Comparison of ENCODE assay signal across 18 cellular contexts in the genomic region with DNA sequence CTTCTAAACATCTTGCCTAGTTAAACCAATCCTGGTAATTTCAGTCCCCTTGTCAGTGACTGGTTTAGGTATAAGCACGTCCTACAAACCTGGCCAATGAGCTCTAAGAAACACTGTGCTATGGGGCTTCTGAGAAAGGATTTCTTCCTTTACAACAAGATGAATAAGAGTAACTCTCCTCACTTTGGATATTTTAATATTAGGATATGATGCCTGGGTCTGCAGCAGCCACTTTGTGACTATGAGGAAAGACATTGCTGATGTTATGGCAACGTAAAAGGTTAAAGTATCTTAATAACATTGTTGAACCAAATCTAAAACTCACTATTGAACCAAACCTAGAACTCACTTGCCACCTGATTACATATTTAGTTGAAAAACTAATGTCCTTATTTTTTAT. TPM values are rescaled to one million over a fixed set of nuclear protein-coding genes. Genes with fewer than 3 reads are reported as not detected.
A peak's percentile ranks its signal among the peaks of the same experiment; 100 is the strongest.
DNase-seq lines count a peak whose midpoint lies in the region; ATAC-seq, FAIRE-seq and TF ChIP-seq lines count a peak whose summit lies in the region.
"Had no signal": no experiment of that assay in that cellular context is flagged by ENCODE, and none has a peak within 500 bp of the region (broad histone marks: within the 10 kb centered on the region; RNA-seq: fewer than 3 reads in every experiment).

No MANE protein-coding gene starts in this region.

- H3K4me1 ChIP-seq in GM12878 (ENCODE audit: control insufficient read depth, insufficient read depth, low read length) (no peaks in the 10 kb centered on the region), transverse colon (peaks cover 11 to 48% (median 27%) of the 10 kb centered on the region in 4 donors)

- in situ Hi-C loops in GM12878 (cut with MboI) (loop anchor here (10.0 kb wide), 2 partner anchors 119 to 319 kb away; a partner anchor contains a TSS), transverse colon (cut with MboI; ENCODE audit: low pct_ligation_motif_present in 1 of 4, low pct_unique_long_range_greater_than_20kb in 1 of 4, low sequenced_read_pairs in 3 of 4) (loop anchor here in 1 of 4 donors (25.0 kb wide), 1 partner anchor 111 kb away; no protein-coding TSS in a partner anchor)

- H3K36me3 ChIP-seq in GM12878 (ENCODE audit: control insufficient read depth in 2 of 2, insufficient read depth in 2 of 2, low read length in 1 of 2) (no peaks in the 10 kb centered on the region), transverse colon (no peaks in the 10 kb centered on the region)
- H3K36me3 ChIP-seq: HAP-1 had no signal

- no peak for TF ChIP-seq RAD21 in GM12878 (IDR thresholded peaks at IDR 0.05; ENCODE audit: insufficient read depth, low read depth, low read length)

- POLR2A ChIA-PET in GM12878 (lab: Charles Lee): interaction anchor here (0.7 to 1.3 kb wide), 3 partner anchors 9 to 35 kb away, joined by 3 to 6 read pairs (median 3); no protein-coding TSS in a partner anchor

- H3K27me3 Mint-ChIP-seq in stimulated activated naive CD8-positive, alpha-beta T cell treated with anti-CD3 and anti-CD28 coated beads, Interleukin-15, Interleukin-2, amounts not matched to agents 100 ng/mL and 50 ng/mL, for 24 hours: no peaks in the 10 kb centered on the region
- H3K27me3 Mint-ChIP-seq in stimulated activated naive CD8-positive, alpha-beta T cell treated with anti-CD3 and anti-CD28 coated beads, Interleukin-15, amount 100 ng/mL, for 72 hours: no peaks in the 10 kb centered on the region

- TF ChIP-seq CTCF in GM12878 (IDR thresholded peaks at IDR 0.05 in 2 of 3, conservative IDR thresholded peaks at IDR 0.05 in 1 of 3; ENCODE audit: control insufficient read depth in 2 of 3, extremely low read depth in 1 of 3, insufficient read depth in 1 of 3, low read depth in 3 of 3, low read length in 3 of 3) (no peak), transverse colon (IDR thresholded peaks at IDR 0.05) (no peak)

- ATAC-seq in stimulated activated naive CD8-positive, alpha-beta T cell treated with anti-CD3 and anti-CD28 coated beads, Interleukin-15, amount 100 ng/mL, for 72 hours: no peak
- no peak for ATAC-seq in GM12878
- no peak for ATAC-seq in stimulated activated effector memory CD8-positive, alpha-beta T cell treated with anti-CD3 and anti-CD28 coated beads, Interleukin-12 subunit alpha, Interleukin-12 subunit beta, amount 100 ng/mL, for 72 hours
- no peak for ATAC-seq in GM21526 (IDR thresholded peaks at IDR 0.05; ENCODE audit: low FRiP score, unreplicated experiment)
- ATAC-seq in GM18861 (IDR thresholded peaks at IDR 0.05; ENCODE audit: unreplicated experiment): no peak

- peaks cover 13% of the 10 kb centered on the region for H3K36me3 Mint-ChIP-seq in stimulated activated naive CD8-positive, alpha-beta T cell treated with anti-CD3 and anti-CD28 coated beads, Interleukin-15, Interleukin-2, amounts not matched to agents 100 ng/mL and 50 ng/mL, for 24 hours (ENCODE audit: low read depth)
- peaks cover 19% of the 10 kb centered on the region for H3K36me3 Mint-ChIP-seq in stimulated activated effector memory CD8-positive, alpha-beta T cell treated with anti-CD3 and anti-CD28 coated beads, Interleukin-12 subunit alpha, Interleukin-12 subunit beta, amount 100 ng/mL, for 72 hours

- H2AFZ ChIP-seq in GM12878 (ENCODE audit: control insufficient read depth, low read depth, low read length): no peak overlapping the region

- peaks cover 1% of the 10 kb centered on the region; the same call in 1 of the 3 replicates for H3K9me3 ChIP-seq in GM12878 (replicated peaks; ENCODE audit: control insufficient read depth, insufficient read depth, low read length)
- H3K9me3 ChIP-seq in transverse colon: no peaks in the 10 kb centered on the region
- H3K9me3 ChIP-seq: HAP-1 had no signal

- H3K27ac Mint-ChIP-seq in stimulated activated naive CD8-positive, alpha-beta T cell treated with anti-CD3 and anti-CD28 coated beads, Interleukin-15, Interleukin-2, amounts not matched to agents 100 ng/mL and 50 ng/mL, for 24 hours: peak overlapping the region; percentile 11
- H3K27ac Mint-ChIP-seq in stimulated activated naive CD8-positive, alpha-beta T cell treated with anti-CD3 and anti-CD28 coated beads, Interleukin-15, amount 100 ng/mL, for 72 hours: peak overlapping the region in 1 of 2 donors; percentile 33
- peak overlapping the region; percentile 27 for H3K27ac Mint-ChIP-seq in stimulated activated effector memory CD8-positive, alpha-beta T cell treated with anti-CD3 and anti-CD28 coated beads, Interleukin-12 subunit alpha, Interleukin-12 subunit beta, amount 100 ng/mL, for 72 hours

- CTCF ChIA-PET in GM12878 (lab: Yijun Ruan, JAX): interaction anchor here (0.8 to 2.0 kb wide), 8 partner anchors 10 to 182 kb away, joined by 3 to 9 read pairs (median 4); no protein-coding TSS in a partner anchor

- FAIRE-seq in GM19239 (lab: Jason Lieb, UNC) (peak; percentile 28), GM12878 (lab: Jason Lieb, UNC) (no peak)

- TF ChIP-seq EP300 in GM12878 (IDR thresholded peaks at IDR 0.05; ENCODE audit: borderline replicate concordance in 1 of 2, control insufficient read depth in 1 of 2, low read depth in 2 of 2, low read length in 2 of 2) (no peak), transverse colon (IDR thresholded peaks at IDR 0.05; ENCODE audit: low read depth) (no peak)

- no peak overlapping the region for H3K4me3 ChIP-seq in GM12878
- no peak overlapping the region for H3K4me3 ChIP-seq in transverse colon
- H3K4me3 ChIP-seq: HAP-1 had no signal

- no peak overlapping the region for H3K27ac ChIP-seq in GM12878 (ENCODE audit: control insufficient read depth, insufficient read depth)
- no peak overlapping the region for H3K27ac ChIP-seq in transverse colon

- no peak overlapping the region for H3K4me2 ChIP-seq in GM12878 (ENCODE audit: control insufficient read depth, insufficient read depth)

- TF ChIP-seq POLR2A in GM12878 (IDR thresholded peaks at IDR 0.05; ENCODE audit: low read depth, low read length): no peak
- no peak for TF ChIP-seq POLR2A in transverse colon (IDR thresholded peaks at IDR 0.05)

- RAD21 ChIA-PET in GM12878 (lab: Charles Lee; ENCODE audit: unreplicated experiment): interaction anchor here (0.6 to 1.3 kb wide), 3 partner anchors 24 to 452 kb away, joined by 4 to 5 read pairs (median 4); no protein-coding TSS in a partner anchor

- H3K79me2 ChIP-seq in GM12878 (ENCODE audit: control insufficient read depth, insufficient read depth, low read length): peaks cover 52% of the 10 kb centered on the region

- intact Hi-C loops in GM12878 (cut with micrococcal nuclease; ENCODE audit: unreplicated experiment): loop anchor here (5.0 to 10.0 kb wide), 2 partner anchors 449 to 634 kb away; a partner anchor contains a TSS
- intact Hi-C loops in transverse colon (cut with DNase I; ENCODE audit: low total_unique reads): no loop called here

- DNase-seq in stimulated activated naive CD8-positive, alpha-beta T cell treated with anti-CD3 and anti-CD28 coated beads, Interleukin-15, amount 100 ng/mL, for 72 hours: no peak
- DNase-seq in GM19239 (ENCODE audit: insufficient read length, low spot score): no peak
- no peak for DNase-seq in GM12878 (ENCODE audit: low read depth, low spot score)
- DNase-seq in stimulated activated effector memory CD8-positive, alpha-beta T cell treated with anti-CD3 and anti-CD28 coated beads, Interleukin-12 subunit alpha, Interleukin-12 subunit beta, amount 100 ng/mL, for 72 hours (ENCODE audit: low spot score in 2 of 2): no peak
- DNase-seq in transverse colon: no peak
- DNase-seq: DMS 273 treated with DMSO at 0.1 percent for 48 hours; GF-D8; MV-4-11; NCI-H1417; NCI-H187 treated with DMSO at 0.1 percent for 48 hours; NCI-H526 treated with DMSO at 0.1 percent for 48 hours; NK-92 treated with Interleukin-12 subunit alpha and Interleukin-12 subunit beta, amount 100 ng/mL, for 24 hours; RPMI8226; SIG-M5 had no signal

- no peaks in the 10 kb centered on the region for H3K9me3 Mint-ChIP-seq in stimulated activated naive CD8-positive, alpha-beta T cell treated with anti-CD3 and anti-CD28 coated beads, Interleukin-15, Interleukin-2, amounts not matched to agents 100 ng/mL and 50 ng/mL, for 24 hours
- H3K9me3 Mint-ChIP-seq in stimulated activated naive CD8-positive, alpha-beta T cell treated with anti-CD3 and anti-CD28 coated beads, Interleukin-15, amount 100 ng/mL, for 72 hours: no peaks in the 10 kb centered on the region
- H3K9me3 Mint-ChIP-seq in stimulated activated effector memory CD8-positive, alpha-beta T cell treated with anti-CD3 and anti-CD28 coated beads, Interleukin-12 subunit alpha, Interleukin-12 subunit beta, amount 100 ng/mL, for 72 hours: no peaks in the 10 kb centered on the region

- H3K9ac ChIP-seq in GM12878 (ENCODE audit: control insufficient read depth, insufficient read depth, low read length): no peak overlapping the region

- SMC1A ChIA-PET in GM12878 (lab: Charles Lee; ENCODE audit: uncharacterized antibody, unreplicated experiment): interaction anchor here (0.9 to 2.0 kb wide), 8 partner anchors 11 to 117 kb away, joined by 3 to 11 read pairs (median 4); no protein-coding TSS in a partner anchor

- 94% methylated on average over 2 of the region's 2 CpGs for WGBS in GM12878 (ENCODE audit: insufficient coverage, insufficient replicate concordance, low lambda C conversion rate, missing lambda C conversion rate)
- WGBS in transverse colon (ENCODE audit: low coverage in 1 of 2), 2 donors: 92 to 100% methylated on average over 1 to 2 of the region's 2 CpGs

- H3K4me3 Mint-ChIP-seq in stimulated activated naive CD8-positive, alpha-beta T cell treated with anti-CD3 and anti-CD28 coated beads, Interleukin-15, Interleukin-2, amounts not matched to agents 100 ng/mL and 50 ng/mL, for 24 hours: no peak overlapping the region
- H3K4me3 Mint-ChIP-seq in stimulated activated naive CD8-positive, alpha-beta T cell treated with anti-CD3 and anti-CD28 coated beads, Interleukin-15, amount 100 ng/mL, for 72 hours: peak overlapping the region in 1 of 2 donors; percentile 3
- no peak overlapping the region for H3K4me3 Mint-ChIP-seq in stimulated activated effector memory CD8-positive, alpha-beta T cell treated with anti-CD3 and anti-CD28 coated beads, Interleukin-12 subunit alpha, Interleukin-12 subunit beta, amount 100 ng/mL, for 72 hours

- peaks cover 50% of the 10 kb centered on the region for H3K4me1 Mint-ChIP-seq in stimulated activated naive CD8-positive, alpha-beta T cell treated with anti-CD3 and anti-CD28 coated beads, Interleukin-15, Interleukin-2, amounts not matched to agents 100 ng/mL and 50 ng/mL, for 24 hours (ENCODE audit: low read depth)
- H3K4me1 Mint-ChIP-seq in stimulated activated naive CD8-positive, alpha-beta T cell treated with anti-CD3 and anti-CD28 coated beads, Interleukin-15, amount 100 ng/mL, for 72 hours: peaks cover 34% of the 10 kb centered on the region
- H3K4me1 Mint-ChIP-seq in stimulated activated effector memory CD8-positive, alpha-beta T cell treated with anti-CD3 and anti-CD28 coated beads, Interleukin-12 subunit alpha, Interleukin-12 subunit beta, amount 100 ng/mL, for 72 hours: peaks cover 34% of the 10 kb centered on the region

- no TSS peak for BruUV-seq in GM12878 (replicated peaks; lab: Mats Ljungman, UMichigan)

- H3K27me3 ChIP-seq in GM12878 (replicated peaks in 1 of 2; ENCODE audit: control insufficient read depth in 2 of 2, insufficient read depth in 2 of 2, low read length in 1 of 2): no peaks in the 10 kb centered on the region
- H3K27me3 ChIP-seq in transverse colon: no peaks in the 10 kb centered on the region

- no peaks in the 10 kb centered on the region for H4K20me1 ChIP-seq in GM12878 (ENCODE audit: control insufficient read depth, insufficient read depth)

RNA-seq across cellular contexts. Expression of a gene that starts 26.5 kb away (rescaled TPM):
- total RNA-seq in GM12878 (2013; cell fraction: nucleolus; rRNA removed): 161 and 173 TPM in 2 replicates
- total RNA-seq in GM12878 (2014; rRNA removed) (19.0 and 23.7 TPM in 2 replicates), GM12878 (2014; rRNA removed; fragmentation: Illumina TruSeq; extraction: Trizol) (19.2 and 19.7 TPM in 2 replicates), GM12878 (2021) (20.4 and 22.1 TPM in 2 replicates), transverse colon (100 to 1,000 TPM in 1 of 4 donors, 10 to 100 TPM in 3; 40.3 to 148 (median 62.2) TPM)
- 20.9 TPM for polyA plus RNA-seq in GM12878 (2011; ENCODE audit: low read depth)
- polyA plus RNA-seq in GM12878 (2011; rRNA removed) (59.2 and 68.1 TPM in 2 replicates), GM12878 (2014; fragmentation: Illumina TruSeq; extraction: Trizol) (27.8 and 36.2 TPM in 2 replicates), GM12878 (2014; fragmentation: Nextera tagmentation; extraction: Ambion mirVana) (1 to 10 TPM; 6.8 to 7.6 TPM), GM12878 (2014; rRNA removed) (20.7 and 21.5 TPM in 2 replicates), GM12878 (2016; fragmentation: Nextera tagmentation; extraction: Ambion mirVana) (10 to 100 TPM; 15.0 to 15.6 TPM)
- 34.2 and 34.6 TPM in 2 replicates for polyA plus RNA-seq in GM12878 (2011; cell fraction: cytosol; rRNA removed)
- polyA plus RNA-seq in GM12878 (2011; cell fraction: nucleus; rRNA removed): 53.3 and 68.6 TPM in 2 replicates
- 18.8 and 25.4 TPM in 2 replicates for polyA plus RNA-seq in GM12878 (2012)
- 90.9 and 130 TPM in 2 replicates for polyA minus RNA-seq in GM12878 (2011; rRNA and poly(A)+ RNA removed)
- 15.6 and 24.0 TPM in 2 replicates for polyA minus RNA-seq in GM12878 (2011; cell fraction: cytosol; rRNA and poly(A)+ RNA removed)
- polyA minus RNA-seq in GM12878 (2011; cell fraction: nucleus; rRNA and poly(A)+ RNA removed): 66.1 and 97.8 TPM in 2 replicates
